Comparison of ENCODE assay signal across 22 cellular contexts in the genomic region with DNA sequence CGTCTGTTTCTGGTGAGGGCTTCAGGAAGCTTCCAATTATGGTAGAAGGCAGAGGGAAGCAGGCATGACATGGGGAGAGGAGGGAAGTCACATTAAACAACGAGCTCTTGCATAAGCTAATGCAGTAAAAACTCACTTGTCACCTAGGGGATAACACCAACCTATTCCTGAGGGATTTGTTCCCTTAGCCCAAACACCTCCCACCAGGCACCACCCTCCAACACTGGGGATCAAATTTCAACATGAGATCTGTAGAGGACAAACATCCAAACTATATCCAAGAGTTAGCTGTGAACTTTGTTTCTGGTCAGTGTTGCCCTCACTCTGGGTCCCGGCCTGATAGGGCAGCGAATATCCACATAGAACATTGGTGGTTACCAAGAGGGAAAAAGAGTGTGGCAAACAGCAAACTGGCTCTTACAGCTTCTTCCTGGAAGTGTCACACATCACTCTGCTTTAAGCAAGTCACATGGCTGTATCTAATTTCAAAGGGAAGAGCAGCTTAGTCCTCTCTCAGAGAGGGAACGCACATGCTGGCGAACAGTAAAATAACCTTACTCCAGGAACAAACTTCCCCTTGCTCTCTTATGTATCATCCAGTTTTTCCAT. TPM values are rescaled to one million over a fixed set of nuclear protein-coding genes. Genes with fewer than 3 reads are reported as not detected.
DNase-seq lines count a peak whose midpoint lies in the region; ATAC-seq, FAIRE-seq and TF ChIP-seq lines count a peak whose summit lies in the region.
"Had no signal": no experiment of that assay in that cellular context is flagged by ENCODE, and none has a peak within 500 bp of the region (broad histone marks: within the 10 kb centered on the region; RNA-seq: fewer than 3 reads in every experiment).

No MANE protein-coding gene starts in this region.

- TF ChIP-seq RAD21 in HepG2 (CRISPR knock-in tag; IDR thresholded peaks at IDR 0.05) = no peak

- no peak overlapping the region for H3K27ac ChIP-seq in A673 (ENCODE audit: low read depth, low read length, poor library complexity, severe bottlenecking)
- no peak overlapping the region for H3K27ac ChIP-seq in colonic mucosa
- H3K27ac ChIP-seq in HepG2 (ENCODE audit: extremely low read length, insufficient read depth, low read length) = no peak overlapping the region
- H3K27ac ChIP-seq: epithelial cell of prostate, foreskin keratinocyte, lower lobe of right lung, ovary, uterus had no signal

- peaks cover 15% of the 10 kb centered on the region for H3K4me1 ChIP-seq in A673 (ENCODE audit: insufficient read depth, low read length, poor library complexity, severe bottlenecking)
- no peaks in the 10 kb centered on the region for H3K4me1 ChIP-seq in colonic mucosa
- H3K4me1 ChIP-seq in HepG2 (ENCODE audit: insufficient read depth, low read length) = peaks cover 15% of the 10 kb centered on the region
- H3K4me1 ChIP-seq: foreskin keratinocyte, HAP-1, uterus had no signal

- no peak overlapping the region for H3K4me3 ChIP-seq in A673 (ENCODE audit: low read depth, low read length, poor library complexity, severe bottlenecking)
- H3K4me3 ChIP-seq in colonic mucosa = no peak overlapping the region
- H3K4me3 ChIP-seq in HepG2 (replicated peaks in 1 of 3; ENCODE audit: insufficient read depth in 1 of 3, low read depth in 2 of 3, low read length in 3 of 3) = no peak overlapping the region
- H3K4me3 ChIP-seq: HAP-1, lower lobe of right lung, ovary, uterus had no signal

- no peak for TF ChIP-seq POLR2A in HepG2 (IDR thresholded peaks at IDR 0.05; ENCODE audit: insufficient read depth in 1 of 2, low read depth in 2 of 2, low read length in 2 of 2)

- TF ChIP-seq EP300 in HepG2 (IDR thresholded peaks at IDR 0.05; ENCODE audit: low read depth in 2 of 2, low read length in 2 of 2) = no peak
- no peak for TF ChIP-seq EP300 in HepG2 (CRISPR knock-in tag; IDR thresholded peaks at IDR 0.05; ENCODE audit: borderline replicate concordance)

- POLR2A ChIA-PET in A673 (lab: Charles Lee; ENCODE audit: low non-redundant PET) (no interaction called here), HepG2 (lab: Yijun Ruan, JAX) (no interaction called here)

- H3K27me3 ChIP-seq in A673 (replicated peaks; ENCODE audit: insufficient read depth, low read depth, low read length, poor library complexity) (peaks cover 2% of the 10 kb centered on the region), colonic mucosa (no peaks in the 10 kb centered on the region), HepG2 (ENCODE audit: control insufficient read depth in 1 of 2, insufficient read depth in 2 of 2, low read length in 2 of 2) (0 out of 5 replicates have a peak, but pooled peaks cover 0 to 3% of the 10 kb centered on the region in 2 experiments)
- H3K27me3 ChIP-seq: ovary, uterus had no signal

- peak overlapping the region; percentile 40 for H3K4me2 ChIP-seq in HepG2 (ENCODE audit: low read depth, low read length)

- H3K9me3 ChIP-seq in A673 (ENCODE audit: low read depth, low read length, poor library complexity, severe bottlenecking) = no peaks in the 10 kb centered on the region
- no peaks in the 10 kb centered on the region for H3K9me3 ChIP-seq in colonic mucosa
- no peaks in the 10 kb centered on the region for H3K9me3 ChIP-seq in HepG2 (ENCODE audit: low read length)
- H3K9me3 ChIP-seq: HAP-1, lower lobe of right lung, ovary, uterus had no signal

- H3K36me3 ChIP-seq in A673 (ENCODE audit: insufficient read depth, low read length, poor library complexity, severe bottlenecking) = no peaks in the 10 kb centered on the region
- H3K36me3 ChIP-seq in colonic mucosa = no peaks in the 10 kb centered on the region
- no peaks in the 10 kb centered on the region for H3K36me3 ChIP-seq in HepG2 (replicated peaks in 1 of 2; ENCODE audit: control insufficient read depth in 1 of 2, insufficient read depth in 2 of 2, low read length in 2 of 2)
- H3K36me3 ChIP-seq: HAP-1, lower lobe of right lung, ovary, uterus had no signal

- no peaks in the 10 kb centered on the region for H4K20me1 ChIP-seq in HepG2 (ENCODE audit: insufficient read depth, low read length)

- no peak overlapping the region for H2AFZ ChIP-seq in HepG2 (ENCODE audit: low read length)

- TF ChIP-seq CTCF in A673 (conservative IDR thresholded peaks at IDR 0.05; ENCODE audit: low read depth, low read length) (no peak), colonic mucosa (IDR thresholded peaks at IDR 0.05) (no peak), HepG2 (CRISPR knock-in tag; IDR thresholded peaks at IDR 0.05) (no peak)

- CTCF ChIA-PET in A673 (lab: Charles Lee) (no interaction called here), HepG2 (lab: Yijun Ruan, JAX; ENCODE audit: low intra/inter-chr PET ratio, low total read pairs) (no interaction called here)

- in situ Hi-C loops in HepG2 (cut with HindIII; ENCODE audit: extremely low pct_ligation_motif_present, low pct_unique_long_range_greater_than_20kb) = no loop called here

- peak; percentile 39 for DNase-seq in A673 (ENCODE audit: low spot score)
- peak; percentile 16 for DNase-seq in NCI-H1436 treated with DMSO at 0.1 percent for 48 hours (lab: John Stamatoyannopoulos, UW)
- peak; percentile 9 for DNase-seq in colonic mucosa
- peak; percentile 19 for DNase-seq in HepG2 (ENCODE audit: low spot score)
- DNase-seq in NK-92 (lab: John Stamatoyannopoulos, UW; ENCODE audit: unreplicated experiment) = no peak
- DNase-seq: activated T-cell treated with anti-CD3 and anti-CD28 coated beads, Interleukin-2, amount 50 U/mL, for 24 hours; CD4-positive, alpha-beta T cell; cortex of kidney; DND-41; foreskin keratinocyte; lower lobe of right lung; NCI-H226; ovary; SHP77; stimulated activated CD4-positive, alpha-beta T cell treated with anti-CD3 and anti-CD28 coated beads, Interleukin-4, amount 100 ng/mL, for 1 hour; T-cell; uterus had no signal

- ATAC-seq in HepG2 (peak; percentile 33), HG02759 (IDR thresholded peaks at IDR 0.05; ENCODE audit: unreplicated experiment) (no peak), GM18517 (IDR thresholded peaks at IDR 0.05; ENCODE audit: unreplicated experiment) (no peak), HG03095 (IDR thresholded peaks at IDR 0.05; ENCODE audit: unreplicated experiment) (no peak)
- ATAC-seq: foreskin keratinocyte, lower lobe of right lung, T-cell had no signal

- 28% methylated on average over 6 of the region's 6 CpGs for WGBS in HepG2 (ENCODE audit: low lambda C conversion rate)

- H3K9ac ChIP-seq in colonic mucosa (ENCODE audit: low read depth in 2 of 2, low read length in 2 of 2) = no peak overlapping the region
- no peak overlapping the region for H3K9ac ChIP-seq in HepG2 (ENCODE audit: insufficient read depth, low read depth, low read length)

- H3K79me2 ChIP-seq in HepG2 (ENCODE audit: insufficient read depth, low read length) = no peaks in the 10 kb centered on the region

- FAIRE-seq in HepG2 (lab: Jason Lieb, UNC) = peak; percentile 72

- BruUV-seq in A673 (replicated peaks; lab: Mats Ljungman, UMichigan) = no TSS peak
- no TSS peak for BruUV-seq in HepG2 (replicated peaks; lab: Mats Ljungman, UMichigan)

- intact Hi-C loops in A673 (cut with micrococcal nuclease; ENCODE audit: unreplicated experiment) = no loop called here
- intact Hi-C loops in colonic mucosa (cut with DNase I) = no loop called here
- intact Hi-C loops in HepG2 (cut with micrococcal nuclease; ENCODE audit: unreplicated experiment) = no loop called here

TF ChIP-seq in HepG2, 621 proteins besides CTCF, POLR2A, EP300 and RAD21 (continues in another document):
- TF ChIP-seq ZNF777 (CRISPR knock-in tag; IDR thresholded peaks at IDR 0.05) (no peak), SIX1 (CRISPR knock-in tag; IDR thresholded peaks at IDR 0.05; ENCODE audit: borderline replicate concordance) (peak; percentile 42; the same call in 1 of the 2 replicates), SALL1 (CRISPR knock-in tag; IDR thresholded peaks at IDR 0.05) (no peak), SIX4 (CRISPR knock-in tag; IDR thresholded peaks at IDR 0.05) (0 out of 2 replicates have a peak, but pooled peaks have one; percentile 20)
- TF ChIP-seq, protein P1, sequence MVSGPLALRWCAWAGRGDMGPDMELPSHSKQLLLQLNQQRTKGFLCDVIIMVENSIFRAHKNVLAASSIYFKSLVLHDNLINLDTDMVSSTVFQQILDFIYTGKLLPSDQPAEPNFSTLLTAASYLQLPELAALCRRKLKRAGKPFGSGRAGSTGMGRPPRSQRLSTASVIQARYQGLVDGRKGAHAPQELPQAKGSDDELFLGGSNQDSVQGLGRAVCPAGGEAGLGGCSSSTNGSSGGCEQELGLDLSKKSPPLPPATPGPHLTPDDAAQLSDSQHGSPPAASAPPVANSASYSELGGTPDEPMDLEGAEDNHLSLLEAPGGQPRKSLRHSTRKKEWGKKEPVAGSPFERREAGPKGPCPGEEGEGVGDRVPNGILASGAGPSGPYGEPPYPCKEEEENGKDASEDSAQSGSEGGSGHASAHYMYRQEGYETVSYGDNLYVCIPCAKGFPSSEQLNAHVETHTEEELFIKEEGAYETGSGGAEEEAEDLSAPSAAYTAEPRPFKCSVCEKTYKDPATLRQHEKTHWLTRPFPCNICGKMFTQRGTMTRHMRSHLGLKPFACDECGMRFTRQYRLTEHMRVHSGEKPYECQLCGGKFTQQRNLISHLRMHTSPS (CRISPR knock-in tag; IDR thresholded peaks at IDR 0.05; ENCODE audit: low read depth) = no peak

RNA-seq across cellular contexts. Expression of a gene that starts 4.6 kb away (rescaled TPM):
- total RNA-seq in A673 (2021) (2.5 and 4.0 TPM in 2 replicates), colonic mucosa (10 to 100 TPM in 1 of 2 donors, 1 to 10 TPM in 1; 9.6 to 15.7 TPM), HepG2 (2016; rRNA removed; fragmentation: Illumina TruSeq; extraction: Trizol) (10.5 and 11.7 TPM in 2 replicates)
- total RNA-seq in HepG2 (2016; cell fraction: cytosol; rRNA removed; fragmentation: Illumina TruSeq; extraction: Trizol; ENCODE audit: low read depth) = 2.9 and 3.3 TPM in 2 replicates
- total RNA-seq in HepG2 (2016; cell fraction: insoluble cytoplasmic fraction; rRNA removed; fragmentation: Illumina TruSeq; extraction: Trizol) = 8.7 and 11.7 TPM in 2 replicates
- total RNA-seq in HepG2 (2016; cell fraction: membrane; rRNA removed; fragmentation: Illumina TruSeq; extraction: Trizol) = 7.8 and 10.3 TPM in 2 replicates
- 8.7 and 10.3 TPM in 2 replicates for total RNA-seq in HepG2 (2016; cell fraction: nucleus; rRNA removed; fragmentation: Illumina TruSeq; extraction: Trizol)
- polyA plus RNA-seq in HepG2 (2011; rRNA removed) = 5.3 and 5.9 TPM in 2 replicates
- polyA plus RNA-seq in HepG2 (2011; cell fraction: cytosol; rRNA removed) = 6.1 and 6.2 TPM in 2 replicates
- polyA plus RNA-seq in HepG2 (2011; cell fraction: nucleus; rRNA removed) = 5.8 and 6.7 TPM in 2 replicates
- polyA plus RNA-seq in HepG2 (2012) = 4.5 and 5.8 TPM in 2 replicates
- 3.0 and 4.0 TPM in 2 replicates for polyA plus RNA-seq in HepG2 (2016; cell fraction: cytosol; fragmentation: Illumina TruSeq; extraction: Trizol; ENCODE audit: low read depth)
- polyA plus RNA-seq in HepG2 (2016; cell fraction: insoluble cytoplasmic fraction; fragmentation: Illumina TruSeq; extraction: Trizol; ENCODE audit: low read depth) = 7.4 and 8.9 TPM in 2 replicates
- polyA plus RNA-seq in HepG2 (2016; cell fraction: membrane; fragmentation: Illumina TruSeq; extraction: Trizol; ENCODE audit: low read depth) = 7.4 and 7.7 TPM in 2 replicates
- 7.9 and 9.3 TPM in 2 replicates for polyA plus RNA-seq in HepG2 (2016; cell fraction: nucleus; fragmentation: Illumina TruSeq; extraction: Trizol; ENCODE audit: insufficient read depth, low read depth)
- 19.4 TPM in 1 of 2 replicates, not detected in the other for polyA minus RNA-seq in HepG2 (2011; rRNA and poly(A)+ RNA removed; ENCODE audit: low replicate concordance)
- polyA minus RNA-seq in HepG2 (2011; cell fraction: cytosol; rRNA and poly(A)+ RNA removed) = 6.5 and 6.8 TPM in 2 replicates
- polyA minus RNA-seq in HepG2 (2011; cell fraction: nucleus; rRNA and poly(A)+ RNA removed) = 9.9 and 10.4 TPM in 2 replicates
